8 cellular contexts compared by ENCODE assay signal in genomic region chr17:44774271-44775135, GRCh38.
DNase-seq lines count a peak whose midpoint lies in the region; ATAC-seq lines count a peak whose summit lies in the region.

No MANE protein-coding gene starts in this region.

- ATAC-seq in HG02973 (IDR thresholded peaks at IDR 0.05; ENCODE audit: unreplicated experiment): peak; percentile 44
- peak; percentile 28 to 42 for ATAC-seq in activated CD4-positive, CD25-positive, alpha-beta regulatory T cell treated with anti-CD3 and anti-CD28 coated beads, Interleukin-2, amount 50 U/mL, for 24 hours
- peak; percentile 61 for ATAC-seq in central memory CD8-positive, alpha-beta T cell (replicated peaks; ENCODE audit: extremely low read depth, poor library complexity, severe bottlenecking)
- ATAC-seq in GM18858 (IDR thresholded peaks at IDR 0.05; ENCODE audit: unreplicated experiment): no peak

- peaks cover 5% of the 10 kb centered on the region for H3K36me3 Mint-ChIP-seq in central memory CD8-positive, alpha-beta T cell (ENCODE audit: insufficient read depth)

- H3K27ac Mint-ChIP-seq in central memory CD8-positive, alpha-beta T cell (ENCODE audit: low read depth): no peak overlapping the region

- DNase-seq in DMS79 (lab: John Stamatoyannopoulos, UW) (peak; percentile 38), NCI-H345 treated with DMSO at 0.1 percent for 48 hours (lab: John Stamatoyannopoulos, UW; ENCODE audit: unreplicated experiment) (peak; percentile 74), kidney glomerular epithelial cell (lab: John Stamatoyannopoulos, UW) (peak; percentile 42)
- DNase-seq in central memory CD8-positive, alpha-beta T cell (ENCODE audit: low spot score in 2 of 2): peak; percentile 78 to 85
- peak; percentile 95 for DNase-seq in stimulated activated CD4-positive, alpha-beta T cell treated with anti-CD3 and anti-CD28 coated beads, Interleukin-15, amount 100 ng/mL, for 24 hours

- no peaks in the 10 kb centered on the region for H3K27me3 Mint-ChIP-seq in central memory CD8-positive, alpha-beta T cell

- H3K4me3 Mint-ChIP-seq in central memory CD8-positive, alpha-beta T cell: peak overlapping the region; percentile 81

- peaks cover 17% of the 10 kb centered on the region for H3K4me1 Mint-ChIP-seq in central memory CD8-positive, alpha-beta T cell

- H3K9me3 Mint-ChIP-seq in central memory CD8-positive, alpha-beta T cell: no peaks in the 10 kb centered on the region

Comparison
In these comparisons a context has a peak if more than half of its experiments do, and no peak if none do; other contexts are left out.
1. DNase-seq: peak in every context shown above with its lines; median percentile 95 in stimulated activated CD4-positive, alpha-beta T cell treated with anti-CD3 and anti-CD28 coated beads, Interleukin-15, amount 100 ng/mL, for 24 hours; 82 in central memory CD8-positive, alpha-beta T cell; 74 in NCI-H345 treated with DMSO at 0.1 percent for 48 hours; 42 in kidney glomerular epithelial cell; 38 in DMS79.